ENCODE assay signal across 7 cellular contexts in genomic region chr12:124916370-124917134, GRCh38. TPM values are rescaled to one million over a fixed set of nuclear protein-coding genes. Genes with fewer than 3 reads are reported as not detected.
DNase-seq lines count a peak whose midpoint lies in the region; ATAC-seq, FAIRE-seq and TF ChIP-seq lines count a peak whose summit lies in the region.

No MANE protein-coding gene starts in this region.

- intact Hi-C loops in activated B cell treated with CpG ODN at 0.5 μM for 24 hours (cut with micrococcal nuclease) = loop anchor here (5.0 kb wide), 1 partner anchor 349 kb away; the partner anchor contains the start of gene NCOR2
- intact Hi-C loops in esophagus squamous epithelium (cut with DNase I) = no loop called here

- H3K4me3 ChIP-seq in HEK293 (ENCODE audit: low read depth, low read length) = no peak overlapping the region
- H3K4me3 ChIP-seq in esophagus squamous epithelium = peak overlapping the region; percentile 78 to 98 (median 92)

- DNase-seq in activated B cell treated with CpG ODN at 0.5 μM for 24 hours = no peak
- no peak for DNase-seq in esophagus squamous epithelium (lab: John Stamatoyannopoulos, UW)
- no peak for DNase-seq in GM12892 (ENCODE audit: insufficient read length)
- DNase-seq in DMS 273 (lab: John Stamatoyannopoulos, UW; ENCODE audit: unreplicated experiment) = no peak
- no peak for DNase-seq in SIG-M5 treated with dmso at 0.1 percent for 504 hours (lab: John Stamatoyannopoulos, UW; ENCODE audit: unreplicated experiment)

- H3K4me3 Mint-ChIP-seq in activated B cell treated with CpG ODN at 0.5 μM for 24 hours (peak overlapping the region; percentile 100), nephron (peak overlapping the region; percentile 78 to 100 (median 96))

- POLR2A ChIA-PET in HEK293 (lab: Yijun Ruan, JAX) = interaction anchor here (0.8 to 2.4 kb wide), 8 partner anchors 10 to 944 kb away, joined by 3 to 25 read pairs (median 6); partner anchors contain the start of genes BRI3BP, CCDC92 and ZNF664
- POLR2A ChIA-PET in activated B cell treated with CpG ODN at 0.5 μM for 24 hours (lab: Charles Lee) = interaction anchor here (0.6 to 20.6 kb wide), 14 partner anchors 9 to 1684 kb away, joined by 3 to 590 read pairs (median 14); partner anchors contain the start of gene BRI3BP

- H3K27me3 ChIP-seq in esophagus squamous epithelium = no peaks in the 10 kb centered on the region

- TF ChIP-seq POLR2A in esophagus squamous epithelium (IDR thresholded peaks at IDR 0.05) (peak in 2 of 4 donors; percentile 30 to 75), GM12892 (IDR thresholded peaks at IDR 0.05; ENCODE audit: low read depth, low read length) (no peak)

- H3K4me1 Mint-ChIP-seq in activated B cell treated with CpG ODN at 0.5 μM for 24 hours (peaks cover 87% of the 10 kb centered on the region), nephron (peaks cover 79% of the 10 kb centered on the region)

- H3K27ac Mint-ChIP-seq in activated B cell treated with CpG ODN at 0.5 μM for 24 hours (peak overlapping the region; percentile 100), nephron (peak overlapping the region; percentile 95 to 99 (median 98))

- no peak for FAIRE-seq in GM12892 (lab: Jason Lieb, UNC)

- H3K9me3 ChIP-seq in HEK293 (ENCODE audit: control insufficient read depth, insufficient read depth, low read depth, low read length) (no peaks in the 10 kb centered on the region), esophagus squamous epithelium (no peaks in the 10 kb centered on the region)

- no peaks in the 10 kb centered on the region for H3K9me3 Mint-ChIP-seq in activated B cell treated with CpG ODN at 0.5 μM for 24 hours
- H3K9me3 Mint-ChIP-seq in nephron = peaks cover 2% of the 10 kb centered on the region

- H3K27me3 Mint-ChIP-seq in activated B cell treated with CpG ODN at 0.5 μM for 24 hours (no peaks in the 10 kb centered on the region), nephron (ENCODE audit: low read depth) (peaks cover 5% of the 10 kb centered on the region)

- no peak for TF ChIP-seq CTCF in HEK293 (tag by site-specific recombination; IDR thresholded peaks at IDR 0.05)
- no peak for TF ChIP-seq CTCF in activated B cell treated with CpG ODN at 0.5 μM for 24 hours (IDR thresholded peaks at IDR 0.05)
- TF ChIP-seq CTCF in esophagus squamous epithelium (IDR thresholded peaks at IDR 0.05) = no peak
- TF ChIP-seq CTCF in nephron (IDR thresholded peaks at IDR 0.05; ENCODE audit: unreplicated experiment in 3 of 3) = no peak

- H3K36me3 ChIP-seq in HEK293 (ENCODE audit: control insufficient read depth in 2 of 2, insufficient read depth in 1 of 2, low read length in 2 of 2) (peaks cover 0 to 23% of the 10 kb centered on the region in 2 experiments; a peak in 1 of 3 replicates), esophagus squamous epithelium (peaks cover 0 to 23% (median 15%) of the 10 kb centered on the region in 3 donors)

- CTCF ChIA-PET in HEK293 (lab: Yijun Ruan, JAX) = interaction anchor here (0.5 to 1.9 kb wide), 5 partner anchors 10 to 753 kb away, joined by 3 to 10 read pairs (median 4); no protein-coding TSS in a partner anchor
- CTCF ChIA-PET in activated B cell treated with CpG ODN at 0.5 μM for 24 hours (lab: Charles Lee) = interaction anchor here (2.9 to 11.3 kb wide), 3 partner anchors 11 to 22 kb away, joined by 19 to 177 read pairs (median 70); no protein-coding TSS in a partner anchor

- ATAC-seq in activated B cell treated with CpG ODN at 0.5 μM for 24 hours (ENCODE audit: low read depth) = no peak

- H3K36me3 Mint-ChIP-seq in activated B cell treated with CpG ODN at 0.5 μM for 24 hours (ENCODE audit: low read depth) = peaks cover 33% of the 10 kb centered on the region
- H3K36me3 Mint-ChIP-seq in nephron (ENCODE audit: low read depth) = peaks cover 28% of the 10 kb centered on the region

- WGBS in esophagus squamous epithelium, 2 donors = 2 to 4% methylated on average over 5 of the region's 5 CpGs

- H3K4me1 ChIP-seq in HEK293 (ENCODE audit: control insufficient read depth, insufficient read depth, low read length) = peaks cover 24% of the 10 kb centered on the region
- H3K4me1 ChIP-seq in esophagus squamous epithelium = peaks cover 21 to 75% (median 43%) of the 10 kb centered on the region in 3 donors

- peak overlapping the region; percentile 77 for H3K27ac ChIP-seq in HEK293 (ENCODE audit: extremely low read depth, low read depth, low read length)
- peak overlapping the region; percentile 94 to 100 (median 98) for H3K27ac ChIP-seq in esophagus squamous epithelium

TF ChIP-seq in HEK293, 187 proteins besides CTCF, POLR2A, EP300 and RAD21 (continues in another document):
- TF ChIP-seq ZBTB6 (tag by site-specific recombination; IDR thresholded peaks at IDR 0.05) = no peak
- peak; percentile 42; the same call in 1 of the 2 replicates for TF ChIP-seq KLF8 (tag by site-specific recombination; IDR thresholded peaks at IDR 0.05)
- 0 out of 2 replicates have a peak, but pooled peaks have one; percentile 11 for TF ChIP-seq ZXDB (tag by site-specific recombination; IDR thresholded peaks at IDR 0.05)
- peak; percentile 93 for TF ChIP-seq ZNF366 (tag by site-specific recombination; conservative IDR thresholded peaks at IDR 0.05)
- peak; percentile 88 for TF ChIP-seq ZNF398 (tag by site-specific recombination; IDR thresholded peaks at IDR 0.05)
- peak; percentile 73 for TF ChIP-seq SP7 (tag by site-specific recombination; IDR thresholded peaks at IDR 0.05)
- no peak for TF ChIP-seq ZBTB49 (tag by site-specific recombination; IDR thresholded peaks at IDR 0.05; ENCODE audit: low read depth)
- no peak for TF ChIP-seq ZNF626 (tag by site-specific recombination; IDR thresholded peaks at IDR 0.05)
- peak; percentile 46; the same call in 1 of the 2 replicates for TF ChIP-seq HIC1 (tag by site-specific recombination; IDR thresholded peaks at IDR 0.05)
- TF ChIP-seq SP2 (tag by site-specific recombination; IDR thresholded peaks at IDR 0.05) = peak; percentile 60

RNA-seq across cellular contexts. Expression of gene UBC, which starts 2.1 kb away (rescaled TPM):
- total RNA-seq in activated B cell treated with CpG ODN at 0.5 μM for 24 hours = 847 and 865 TPM in 2 replicates
- 1,000 to 10,000 TPM; 1,012 to 1,417 (median 1,215) TPM for total RNA-seq in esophagus squamous epithelium
- polyA plus RNA-seq in GM12892 (2012; ENCODE audit: missing spikeins) = 929 TPM

RNA-seq across cellular contexts. Expression of gene SCARB1, which starts 52.9 kb away (rescaled TPM):
- total RNA-seq in activated B cell treated with CpG ODN at 0.5 μM for 24 hours = 39.3 and 40.8 TPM in 2 replicates
- 1 to 10 TPM; 7.1 to 9.5 (median 8.8) TPM for total RNA-seq in esophagus squamous epithelium
- polyA plus RNA-seq in GM12892 (2012; ENCODE audit: missing spikeins) = 50.7 TPM
